26 cellular contexts compared by ENCODE assay signal in genomic region chr5:15322426-15322825, GRCh38.
"Had no signal": no experiment of that assay in that cellular context is flagged by ENCODE, and none has a peak within 500 bp of the region (broad histone marks: within the 10 kb centered on the region; RNA-seq: fewer than 3 reads in every experiment).

No MANE protein-coding gene starts in this region.

- DNase-seq: colonic mucosa; cortex of kidney; effector CD8-positive, alpha-beta T cell; effector memory CD8-positive, alpha-beta T cell; endodermal cell; erythroblast; esophagus squamous epithelium; foreskin fibroblast; foreskin melanocyte; gastrocnemius medialis; glutamatergic neuron; head of caudate nucleus; heart right ventricle; immature natural killer cell; islet precursor cell; kidney; kidney glomerular epithelial cell; left colon; left ventricle myocardium inferior; lower lobe of right lung; mesenchymal stem cell; mucosa of descending colon; naive B cell had no signal

- H3K4me1 ChIP-seq: colonic mucosa, esophagus squamous epithelium, gastrocnemius medialis, heart right ventricle, left ventricle myocardium inferior, lower lobe of right lung had no signal

- H3K36me3 ChIP-seq: colonic mucosa, esophagus squamous epithelium, gastrocnemius medialis, heart right ventricle, left ventricle myocardium inferior, lower lobe of right lung had no signal

- H3K9me3 ChIP-seq: colonic mucosa, esophagus squamous epithelium, gastrocnemius medialis, lower lobe of right lung, mucosa of descending colon had no signal

- H3K27ac ChIP-seq: colonic mucosa, epithelial cell of prostate, esophagus squamous epithelium, gastrocnemius medialis, heart right ventricle, left ventricle myocardium inferior, lower lobe of right lung had no signal

- H3K27me3 ChIP-seq: colonic mucosa, esophagus squamous epithelium, gastrocnemius medialis, heart right ventricle had no signal

- ATAC-seq: effector memory CD8-positive, alpha-beta T cell; esophagus mucosa; gastrocnemius medialis; heart right ventricle; left colon; lower lobe of right lung; mucosa of descending colon had no signal

- FAIRE-seq: endometrium, kidney had no signal

- H3K4me3 ChIP-seq: colonic mucosa, esophagus squamous epithelium, gastrocnemius medialis, heart right ventricle, left ventricle myocardium inferior, lower lobe of right lung, mucosa of descending colon had no signal
